ENCODE assay signal across 8 cellular contexts in genomic region chr5:111512026-111512405, GRCh38. TPM values are rescaled to one million over a fixed set of nuclear protein-coding genes. Genes with fewer than 3 reads are reported as not detected.
A peak's percentile ranks its signal among the peaks of the same experiment; 100 is the strongest.
DNase-seq lines count a peak whose midpoint lies in the region; ATAC-seq, FAIRE-seq and TF ChIP-seq lines count a peak whose summit lies in the region.

No MANE protein-coding gene starts in this region.

- H4K20me1 ChIP-seq in SK-N-SH (ENCODE audit: insufficient read depth) (no peaks in the 10 kb centered on the region; the same call in 1 of the 2 replicates), neural progenitor cell (ENCODE audit: low read depth) (peaks cover 38% of the 10 kb centered on the region)

- H3K4me1 Mint-ChIP-seq in activated CD4-positive, alpha-beta T cell treated with anti-CD3 and anti-CD28 coated beads for 36 hours: peaks cover 46% of the 10 kb centered on the region
- H3K4me1 Mint-ChIP-seq in neural progenitor cell: peaks cover 37% of the 10 kb centered on the region

- no peak for TF ChIP-seq POLR2A in esophagus squamous epithelium (IDR thresholded peaks at IDR 0.05)
- TF ChIP-seq POLR2A in GM12892 (IDR thresholded peaks at IDR 0.05; ENCODE audit: low read depth, low read length): no peak

- H3K27ac ChIP-seq in SK-N-SH (ENCODE audit: low read depth in 2 of 2, low read length in 1 of 2) (peak overlapping the region; percentile 81 to 90; a peak in 3 of 4 replicates), esophagus squamous epithelium (peak overlapping the region; percentile 88 to 94 (median 92)), neural progenitor cell (peak overlapping the region; percentile 98)

- no peaks in the 10 kb centered on the region for H3K9me2 ChIP-seq in SK-N-SH

- no peak for ATAC-seq in activated CD4-positive, alpha-beta T cell treated with anti-CD3 and anti-CD28 coated beads for 36 hours
- peak; percentile 28 for ATAC-seq in HG03064 (IDR thresholded peaks at IDR 0.05; ENCODE audit: low read depth, unreplicated experiment)

- H3K4me3 Mint-ChIP-seq in activated CD4-positive, alpha-beta T cell treated with anti-CD3 and anti-CD28 coated beads for 36 hours: peak overlapping the region; percentile 99
- H3K4me3 Mint-ChIP-seq in neural progenitor cell: peak overlapping the region; percentile 91

- no peak for TF ChIP-seq CTCF in SK-N-SH (IDR thresholded peaks at IDR 0.05)
- no peak for TF ChIP-seq CTCF in esophagus squamous epithelium (IDR thresholded peaks at IDR 0.05)
- no peak for TF ChIP-seq CTCF in neural progenitor cell (IDR thresholded peaks at IDR 0.05)

- H3K27me3 ChIP-seq in SK-N-SH (ENCODE audit: insufficient read depth) (no peaks in the 10 kb centered on the region), esophagus squamous epithelium (no peaks in the 10 kb centered on the region), neural progenitor cell (no peaks in the 10 kb centered on the region)

- H3K9ac ChIP-seq in SK-N-SH (peak overlapping the region; percentile 74), neural progenitor cell (peak overlapping the region; percentile 68)

- peaks cover 13% of the 10 kb centered on the region for H3F3A ChIP-seq in SK-N-SH (replicated peaks; ENCODE audit: insufficient read depth)
- peaks cover 27% of the 10 kb centered on the region for H3F3A ChIP-seq in neural progenitor cell (ENCODE audit: low read depth)

- 10% methylated on average over 4 of the region's 25 CpGs for WGBS in SK-N-SH (ENCODE audit: low lambda C conversion rate)
- 0% methylated on average over 7 of the region's 25 CpGs; no CpG with 5 or more reads in 1 of the 2 donors for WGBS in esophagus squamous epithelium, 2 donors

- H3K27ac Mint-ChIP-seq in activated CD4-positive, alpha-beta T cell treated with anti-CD3 and anti-CD28 coated beads for 36 hours: peak overlapping the region; percentile 96
- peak overlapping the region; percentile 83 for H3K27ac Mint-ChIP-seq in neural progenitor cell

- POLR2A ChIA-PET in activated CD4-positive, alpha-beta T cell treated with anti-CD3 and anti-CD28 coated beads for 36 hours (lab: Charles Lee): interaction anchor here (0.5 to 1.3 kb wide), 4 partner anchors 13 to 649 kb away, joined by 3 to 8 read pairs (median 6); no protein-coding TSS in a partner anchor
- POLR2A ChIA-PET in SK-N-SH (lab: Yijun Ruan, JAX): interaction anchor here (0.6 to 1.4 kb wide), 6 partner anchors 12 to 126 kb away, joined by 3 to 5 read pairs (median 4); no protein-coding TSS in a partner anchor

- CTCF ChIA-PET in activated CD4-positive, alpha-beta T cell treated with anti-CD3 and anti-CD28 coated beads for 36 hours (lab: Charles Lee): interaction anchor here (0.8 to 2.6 kb wide), 4 partner anchors 9 to 39 kb away, joined by 3 to 12 read pairs (median 7); no protein-coding TSS in a partner anchor
- CTCF ChIA-PET in SK-N-SH (lab: Yijun Ruan, JAX): interaction anchor here (0.7 to 4.0 kb wide), 7 partner anchors 20 to 354 kb away, joined by 3 to 20 read pairs (median 6); no protein-coding TSS in a partner anchor

- H3K36me3 Mint-ChIP-seq in activated CD4-positive, alpha-beta T cell treated with anti-CD3 and anti-CD28 coated beads for 36 hours (ENCODE audit: low read depth): peaks cover 10% of the 10 kb centered on the region
- H3K36me3 Mint-ChIP-seq in neural progenitor cell: peaks cover 6% of the 10 kb centered on the region

- H3K4me1 ChIP-seq in SK-N-SH (ENCODE audit: control insufficient read depth in 1 of 2, insufficient read depth in 2 of 2, low read depth in 1 of 2, low read length in 1 of 2): peaks cover 3 to 5% of the 10 kb centered on the region in 2 experiments; a peak in 3 of 4 replicates
- H3K4me1 ChIP-seq in esophagus squamous epithelium: peaks cover 0 to 38% (median 11%) of the 10 kb centered on the region in 3 donors
- H3K4me1 ChIP-seq in neural progenitor cell: peaks cover 48% of the 10 kb centered on the region

- H3K9me3 ChIP-seq in SK-N-SH (no peaks in the 10 kb centered on the region), esophagus squamous epithelium (no peaks in the 10 kb centered on the region), neural progenitor cell (ENCODE audit: low read depth) (no peaks in the 10 kb centered on the region)

- H3K36me3 ChIP-seq in SK-N-SH (replicated peaks in 1 of 2; ENCODE audit: control insufficient read depth in 1 of 2, insufficient read depth in 2 of 2, low read length in 1 of 2) (no peaks in the 10 kb centered on the region), esophagus squamous epithelium (no peaks in the 10 kb centered on the region), neural progenitor cell (no peaks in the 10 kb centered on the region)

- H3K9me3 Mint-ChIP-seq in activated CD4-positive, alpha-beta T cell treated with anti-CD3 and anti-CD28 coated beads for 36 hours (ENCODE audit: low read depth): no peaks in the 10 kb centered on the region
- H3K9me3 Mint-ChIP-seq in neural progenitor cell: no peaks in the 10 kb centered on the region

- H3K27me3 Mint-ChIP-seq in activated CD4-positive, alpha-beta T cell treated with anti-CD3 and anti-CD28 coated beads for 36 hours: no peaks in the 10 kb centered on the region
- no peaks in the 10 kb centered on the region for H3K27me3 Mint-ChIP-seq in neural progenitor cell (ENCODE audit: insufficient read depth, low read depth)

- intact Hi-C loops in activated CD4-positive, alpha-beta T cell treated with anti-CD3 and anti-CD28 coated beads for 36 hours (cut with DNase I, micrococcal nuclease): loop anchor here (1.0 to 10.0 kb wide), 10 partner anchors 18 to 1195 kb away; partner anchors contain the start of genes NREP (in 2 of the 2), CAMK4 (in 1 of the 2), SLC25A46 (in 1 of the 2) and WDR36 (in 1 of the 2)
- intact Hi-C loops in esophagus squamous epithelium (cut with DNase I): no loop called here

- H3K4me3 ChIP-seq in SK-N-SH (ENCODE audit: low read depth in 2 of 2, low read length in 1 of 2) (peak overlapping the region; percentile 92 to 98), esophagus squamous epithelium (peak overlapping the region; percentile 74 to 96 (median 90)), neural progenitor cell (peak overlapping the region; percentile 93)

- H3K4me2 ChIP-seq in SK-N-SH (peak overlapping the region; percentile 83), neural progenitor cell (peak overlapping the region; percentile 93)

- no peak for FAIRE-seq in GM12892 (lab: Jason Lieb, UNC)

- H3K79me2 ChIP-seq in SK-N-SH (ENCODE audit: insufficient read depth) (peaks cover 37% of the 10 kb centered on the region), neural progenitor cell (ENCODE audit: low read depth) (peaks cover 58% of the 10 kb centered on the region)

- peak overlapping the region; percentile 89 for H2AFZ ChIP-seq in SK-N-SH (ENCODE audit: low read depth)
- H2AFZ ChIP-seq in neural progenitor cell (replicated peaks): peak overlapping the region; percentile 55

- no peak for TF ChIP-seq EP300 in SK-N-SH (IDR thresholded peaks at IDR 0.05; ENCODE audit: borderline replicate concordance in 1 of 2, low read depth in 1 of 2, low read length in 1 of 2)

- no peak; the same call in 1 of the 2 replicates for TF ChIP-seq RAD21 in SK-N-SH (IDR thresholded peaks at IDR 0.05; ENCODE audit: low read length)

- DNase-seq in activated CD4-positive, alpha-beta T cell treated with anti-CD3 and anti-CD28 coated beads for 36 hours: no peak
- no peak for DNase-seq in activated CD4-positive, alpha-beta T cell treated with anti-CD3 and anti-CD28 coated beads, Interleukin-2, amount 50 U/mL, for 48 hours
- DNase-seq in SK-N-SH (no peak), esophagus squamous epithelium (lab: John Stamatoyannopoulos, UW) (no peak), neural progenitor cell (ENCODE audit: low spot score) (peak; percentile 85), GM12892 (ENCODE audit: insufficient read length) (no peak), HT-29 (ENCODE audit: low spot score) (no peak)

TF ChIP-seq in SK-N-SH, 30 proteins besides CTCF, POLR2A, EP300 and RAD21:
- 0 out of 2 replicates have a peak, but pooled peaks have one; percentile 6 for TF ChIP-seq TEAD4 (IDR thresholded peaks at IDR 0.05; ENCODE audit: borderline replicate concordance, insufficient read depth)
- TF ChIP-seq ELF1 (IDR thresholded peaks at IDR 0.05): peak; percentile 42
- no peak for TF ChIP-seq RFX5 (IDR thresholded peaks at IDR 0.05; ENCODE audit: low read length)
- no peak for TF ChIP-seq NFIC (IDR thresholded peaks at IDR 0.05; ENCODE audit: borderline replicate concordance)
- no peak for TF ChIP-seq MXI1 (IDR thresholded peaks at IDR 0.05; ENCODE audit: low read depth, low read length)

RNA-seq across cellular contexts. Expression of gene STARD4, which starts 0.3 kb away (rescaled TPM):
- 10 to 100 TPM; 54.2 to 55.3 TPM for total RNA-seq in activated CD4-positive, alpha-beta T cell treated with anti-CD3 and anti-CD28 coated beads for 36 hours
- polyA plus RNA-seq in SK-N-SH (2012; rRNA removed): 10.0 and 11.0 TPM in 2 replicates
- 13.2 and 16.1 TPM in 2 replicates for polyA plus RNA-seq in SK-N-SH (2012; cell fraction: cytosol; rRNA removed)
- 8.9 and 18.8 TPM in 2 replicates for polyA plus RNA-seq in SK-N-SH (2012; cell fraction: nucleus; rRNA removed)
- total RNA-seq in esophagus squamous epithelium: 10 to 100 TPM in 3 of 4 donors, 1 to 10 TPM in 1; 8.6 to 35.6 (median 18.9) TPM
- total RNA-seq in neural progenitor cell (ENCODE audit: low replicate concordance): 101 and 157 TPM in 2 replicates
- polyA plus RNA-seq in GM12892 (2012; ENCODE audit: missing spikeins): 73.0 TPM
- total RNA-seq in HT-29 (2014; rRNA removed; shearing (Covaris generic)): 20.3 and 24.4 TPM in 2 replicates
